ENCODE assay signal across 8 cellular contexts in the genomic region with DNA sequence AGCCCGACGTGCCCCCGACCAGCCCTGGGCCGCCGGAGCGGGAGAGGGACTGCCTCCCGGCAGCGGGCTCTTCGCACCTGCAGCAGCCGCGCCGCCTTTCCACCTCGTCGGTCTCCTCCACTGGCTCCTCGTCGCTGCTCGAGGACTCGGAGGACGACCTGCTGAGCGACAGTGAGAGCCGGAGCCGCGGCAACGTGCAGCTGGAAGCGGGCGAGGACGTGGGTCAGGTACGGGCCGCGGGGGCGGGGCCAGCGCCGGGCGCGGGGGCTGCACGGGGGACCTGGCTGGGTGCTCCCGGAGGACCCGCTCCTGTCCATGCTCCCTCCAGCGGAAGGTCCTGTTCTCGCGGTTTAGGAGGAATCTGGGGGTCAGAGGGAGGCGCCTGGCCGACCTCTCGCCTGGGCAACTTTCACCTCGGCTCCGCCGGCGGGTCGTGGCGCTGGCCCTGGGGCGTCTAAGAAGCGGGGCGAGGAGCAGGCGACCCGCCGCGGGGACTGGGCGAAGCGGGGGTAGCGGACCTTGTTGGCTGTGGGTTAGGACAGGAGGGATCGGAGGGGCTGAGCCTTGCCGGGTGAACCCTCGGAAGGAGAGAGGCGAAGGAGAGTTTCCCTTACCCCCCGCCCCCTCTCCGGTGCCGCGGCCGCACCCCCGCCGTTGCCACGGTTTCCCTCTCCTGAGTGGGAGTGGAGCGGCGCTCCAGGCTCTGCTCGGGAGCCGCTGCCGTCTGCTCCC. TPM values are rescaled to one million over a fixed set of nuclear protein-coding genes. Genes with fewer than 3 reads are reported as not detected.
DNase-seq lines count a peak whose midpoint lies in the region; ATAC-seq and TF ChIP-seq lines count a peak whose summit lies in the region.

No MANE protein-coding gene starts in this region.

- H3K27ac ChIP-seq in adrenal gland = peak overlapping the region in 1 of 5 donors; percentile 91

- no peak for TF ChIP-seq POLR2A in adrenal gland (IDR thresholded peaks at IDR 0.05)

- DNase-seq in NCI-H146 (lab: John Stamatoyannopoulos, UW) (peak; percentile 48), NCI-H146 treated with DMSO at 0.1 percent for 48 hours (lab: John Stamatoyannopoulos, UW; ENCODE audit: unreplicated experiment) (no peak), NCI-H2171 treated with DMSO at 0.1 percent for 48 hours (lab: John Stamatoyannopoulos, UW) (peak; percentile 46), adrenal gland (peak; percentile 39 to 58 (median 44)), left lobe of liver (ENCODE audit: low spot score) (no peak), GM19238 (ENCODE audit: insufficient read length, low spot score) (no peak)
- peak; percentile 60 for DNase-seq in stimulated activated naive CD8-positive, alpha-beta T cell treated with anti-CD3 and anti-CD28 coated beads, Interleukin-15, Interleukin-2, amounts not matched to agents 100 U/mL and 50 U/mL, for 24 hours

- peak overlapping the region in 2 of 4 donors; percentile 27 to 84 for H3K4me3 ChIP-seq in adrenal gland

- no peaks in the 10 kb centered on the region for H3K9me3 ChIP-seq in adrenal gland (replicated peaks in 1 of 3)

- peak; percentile 10 for ATAC-seq in HG02610 (IDR thresholded peaks at IDR 0.05; ENCODE audit: unreplicated experiment)
- ATAC-seq in left lobe of liver = peak; percentile 1
- peak; percentile 10 for ATAC-seq in stimulated activated naive CD8-positive, alpha-beta T cell treated with anti-CD3 and anti-CD28 coated beads, Interleukin-15, Interleukin-2, amounts not matched to agents 100 U/mL and 50 U/mL, for 24 hours

- H3K4me1 ChIP-seq in adrenal gland (replicated peaks in 1 of 2) = peaks cover 18 to 31% of the 10 kb centered on the region in 2 donors

- H3K27me3 ChIP-seq in adrenal gland = no peaks in the 10 kb centered on the region

- no peaks in the 10 kb centered on the region for H3K36me3 ChIP-seq in adrenal gland (replicated peaks in 1 of 2)

- 0 to 8% (median 3%) methylated on average over 2 to 77 of the region's 77 CpGs for WGBS in adrenal gland, 4 donors

- TF ChIP-seq CTCF in adrenal gland (IDR thresholded peaks at IDR 0.05) = no peak

- intact Hi-C loops in adrenal gland (cut with DNase I) = no loop called here

RNA-seq across cellular contexts. Expression of gene ITPKA, which starts 0.7 kb away (rescaled TPM):
- total RNA-seq in adrenal gland (10 to 100 TPM in 7 of 8 donors, 1 to 10 TPM in 1; 3.9 to 33.0 (median 14.4) TPM), left lobe of liver (0.91 TPM)
- polyA plus RNA-seq in adrenal gland = 10 to 100 TPM in 2 of 3 donors, under 1 TPM in 1; 0.73 to 20.4 (median 17.1) TPM

RNA-seq across cellular contexts. Expression of gene LTK, which starts 19.3 kb away (rescaled TPM):
- total RNA-seq in adrenal gland (1 to 10 TPM in 3 of 8 donors, under 1 TPM in 5; 0.12 to 2.3 (median 0.66) TPM), left lobe of liver (2.3 TPM)
- 1 to 10 TPM in 2 of 3 donors, under 1 TPM in 1; 0.13 to 1.3 (median 1.2) TPM for polyA plus RNA-seq in adrenal gland

RNA-seq across cellular contexts. Expression of gene RPAP1, which starts 49.7 kb away (rescaled TPM):
- total RNA-seq in adrenal gland (10 to 100 TPM; 18.6 to 44.5 (median 32.0) TPM), left lobe of liver (23.3 TPM)
- 10 to 100 TPM; 13.0 to 25.3 (median 15.6) TPM for polyA plus RNA-seq in adrenal gland

Comparison
In these comparisons a context has a peak if more than half of its experiments do, and no peak if none do; other contexts are left out.
1. DNase-seq: peak in NCI-H146 (single experiment), NCI-H2171 treated with DMSO at 0.1 percent for 48 hours (single experiment), adrenal gland (7 of 7) and stimulated activated naive CD8-positive, alpha-beta T cell treated with anti-CD3 and anti-CD28 coated beads, Interleukin-15, Interleukin-2, amounts not matched to agents 100 U/mL and 50 U/mL, for 24 hours (single experiment); none in NCI-H146 treated with DMSO at 0.1 percent for 48 hours (single experiment), left lobe of liver (single experiment) and GM19238 (single experiment).
2. Peak in every context shown above with its lines, with median percentiles within 50 percentile points of each other: ATAC-seq.